Comparison of ENCODE assay signal across 12 cellular contexts in genomic region chr14:68563256-68564131, GRCh38.
DNase-seq lines count a peak whose midpoint lies in the region; ATAC-seq and TF ChIP-seq lines count a peak whose summit lies in the region.
"Had no signal": no experiment of that assay in that cellular context is flagged by ENCODE, and none has a peak within 500 bp of the region (broad histone marks: within the 10 kb centered on the region; RNA-seq: fewer than 3 reads in every experiment).

No MANE protein-coding gene starts in this region.

- TF ChIP-seq CTCF in adrenal gland (IDR thresholded peaks at IDR 0.05) = no peak
- no peak for TF ChIP-seq CTCF in psoas muscle (IDR thresholded peaks at IDR 0.05)
- no peak for TF ChIP-seq CTCF in BE2C (IDR thresholded peaks at IDR 0.05; ENCODE audit: low read depth, low read length)
- TF ChIP-seq CTCF in A673 (conservative IDR thresholded peaks at IDR 0.05; ENCODE audit: low read depth, low read length) = no peak

- no peak overlapping the region for H3K4me3 ChIP-seq in CD4-positive, CD25-positive, alpha-beta regulatory T cell (ENCODE audit: low read depth, low read length)
- H3K4me3 ChIP-seq in adrenal gland (no peak overlapping the region), right cardiac atrium (ENCODE audit: low read length) (no peak overlapping the region), psoas muscle (no peak overlapping the region), BE2C (ENCODE audit: low read depth, low read length) (no peak overlapping the region), A673 (ENCODE audit: low read depth, low read length, poor library complexity, severe bottlenecking) (no peak overlapping the region)

- no peaks in the 10 kb centered on the region for H3K27me3 Mint-ChIP-seq in CD4-positive, CD25-positive, alpha-beta regulatory T cell
- H3K27me3 Mint-ChIP-seq: CD4-positive, alpha-beta memory T cell; T-helper 17 cell had no signal

- peak overlapping the region in 2 of 3 donors; percentile 15 to 36 for H3K27ac Mint-ChIP-seq in CD4-positive, CD25-positive, alpha-beta regulatory T cell

- intact Hi-C loops in adrenal gland (cut with DNase I) = no loop called here
- intact Hi-C loops in right cardiac atrium (cut with DNase I) = no loop called here
- intact Hi-C loops in psoas muscle (cut with DNase I) = no loop called here
- intact Hi-C loops in A673 (cut with micrococcal nuclease; ENCODE audit: unreplicated experiment) = no loop called here

- 53 to 77% (median 67%) methylated on average over 21 of the region's 21 CpGs for WGBS in adrenal gland, 4 donors
- WGBS in right cardiac atrium = 58% methylated on average over 21 of the region's 21 CpGs
- WGBS in psoas muscle, 3 donors = 35 to 44% (median 37%) methylated on average over 21 of the region's 21 CpGs

- BruUV-seq in A673 (replicated peaks; lab: Mats Ljungman, UMichigan) = no TSS peak

- peaks cover 0 to 3% (median 0%) of the 10 kb centered on the region in 7 donors for H3K9me3 Mint-ChIP-seq in CD4-positive, CD25-positive, alpha-beta regulatory T cell

- H3K4me1 ChIP-seq in CD4-positive, CD25-positive, alpha-beta regulatory T cell (ENCODE audit: control insufficient read depth, insufficient read depth, low read length, poor library complexity, severe bottlenecking) = peaks cover 11% of the 10 kb centered on the region
- H3K4me1 ChIP-seq in adrenal gland (replicated peaks in 1 of 2) = peaks cover 11 to 42% of the 10 kb centered on the region in 2 donors
- peaks cover 14% of the 10 kb centered on the region for H3K4me1 ChIP-seq in right cardiac atrium (ENCODE audit: control insufficient read depth, insufficient read depth, low read length)
- peaks cover 25% of the 10 kb centered on the region for H3K4me1 ChIP-seq in psoas muscle
- no peaks in the 10 kb centered on the region for H3K4me1 ChIP-seq in BE2C
- H3K4me1 ChIP-seq in A673 (ENCODE audit: insufficient read depth, low read length, poor library complexity, severe bottlenecking) = no peaks in the 10 kb centered on the region

- no peak for ATAC-seq in CD4-positive, CD25-positive, alpha-beta regulatory T cell (ENCODE audit: low read depth in 2 of 2)
- ATAC-seq in right cardiac atrium = peak; percentile 71 to 86
- peak; percentile 40 to 79 (median 70) for ATAC-seq in psoas muscle
- ATAC-seq: T-helper 17 cell had no signal

- no peak for DNase-seq in CD4-positive, CD25-positive, alpha-beta regulatory T cell
- DNase-seq in adrenal gland (no peak), right cardiac atrium (peak; percentile 55 to 78 (median 74)), psoas muscle (no peak), GOT3 (lab: John Stamatoyannopoulos, UW) (no peak), BE2C (no peak), NCI-H446 (lab: John Stamatoyannopoulos, UW) (no peak), A673 (ENCODE audit: low spot score) (no peak)
- DNase-seq: anterior cingulate cortex; CD4-positive, alpha-beta memory T cell; NCI-H2081 treated with DMSO at 0.1 percent for 48 hours; T-helper 17 cell had no signal

- POLR2A ChIA-PET in A673 (lab: Charles Lee; ENCODE audit: low non-redundant PET) = no interaction called here

- CTCF ChIA-PET in A673 (lab: Charles Lee) = no interaction called here

- no peaks in the 10 kb centered on the region for H3K9me3 ChIP-seq in CD4-positive, CD25-positive, alpha-beta regulatory T cell (ENCODE audit: control insufficient read depth in 2 of 2, low read length in 2 of 2)
- H3K9me3 ChIP-seq in adrenal gland (replicated peaks in 1 of 3) (no peaks in the 10 kb centered on the region), right cardiac atrium (ENCODE audit: control insufficient read depth, low read length) (no peaks in the 10 kb centered on the region), psoas muscle (no peaks in the 10 kb centered on the region), BE2C (no peaks in the 10 kb centered on the region), A673 (ENCODE audit: low read depth, low read length, poor library complexity, severe bottlenecking) (no peaks in the 10 kb centered on the region)

- TF ChIP-seq POLR2A in adrenal gland (IDR thresholded peaks at IDR 0.05) = no peak

- H3K27me3 ChIP-seq in CD4-positive, CD25-positive, alpha-beta regulatory T cell (ENCODE audit: control insufficient read depth, insufficient read depth, low read length) = no peaks in the 10 kb centered on the region
- H3K27me3 ChIP-seq in adrenal gland (no peaks in the 10 kb centered on the region), right cardiac atrium (ENCODE audit: control insufficient read depth, insufficient read depth) (no peaks in the 10 kb centered on the region), psoas muscle (ENCODE audit: insufficient read depth in 3 of 3, low read length in 2 of 3) (no peaks in the 10 kb centered on the region), BE2C (no peaks in the 10 kb centered on the region), A673 (replicated peaks; ENCODE audit: insufficient read depth, low read depth, low read length, poor library complexity) (no peaks in the 10 kb centered on the region)

- H3K27ac ChIP-seq in CD4-positive, CD25-positive, alpha-beta regulatory T cell (ENCODE audit: insufficient read depth, low read length, poor library complexity, severe bottlenecking) = no peak overlapping the region
- H3K27ac ChIP-seq in adrenal gland (peak overlapping the region in 3 of 5 donors; percentile 27 to 81 (median 52)), right cardiac atrium (ENCODE audit: low read length) (peak overlapping the region; percentile 77), psoas muscle (peak overlapping the region; percentile 76), A673 (ENCODE audit: low read depth, low read length, poor library complexity, severe bottlenecking) (no peak overlapping the region)

- H3K4me1 Mint-ChIP-seq in CD4-positive, CD25-positive, alpha-beta regulatory T cell = peaks cover 0 to 35% (median 14%) of the 10 kb centered on the region in 4 donors

- H3K4me3 Mint-ChIP-seq in CD4-positive, CD25-positive, alpha-beta regulatory T cell = no peak overlapping the region
- H3K4me3 Mint-ChIP-seq: CD4-positive, alpha-beta memory T cell had no signal

- no peaks in the 10 kb centered on the region for H3K36me3 ChIP-seq in CD4-positive, CD25-positive, alpha-beta regulatory T cell (ENCODE audit: control insufficient read depth, insufficient read depth, low read length)
- no peaks in the 10 kb centered on the region for H3K36me3 ChIP-seq in adrenal gland (replicated peaks in 1 of 2)
- H3K36me3 ChIP-seq in psoas muscle (ENCODE audit: insufficient read depth in 1 of 2, low read depth in 1 of 2) = no peaks in the 10 kb centered on the region
- no peaks in the 10 kb centered on the region for H3K36me3 ChIP-seq in BE2C
- no peaks in the 10 kb centered on the region for H3K36me3 ChIP-seq in A673 (ENCODE audit: insufficient read depth, low read length, poor library complexity, severe bottlenecking)

- peaks cover 4% of the 10 kb centered on the region for H3K36me3 Mint-ChIP-seq in CD4-positive, CD25-positive, alpha-beta regulatory T cell

Comparison
In these comparisons a context has a peak if more than half of its experiments do, and no peak if none do; other contexts are left out.
1. ATAC-seq: peak in right cardiac atrium (2 of 2) and psoas muscle (4 of 4); none in CD4-positive, CD25-positive, alpha-beta regulatory T cell (0 of 2).
2. DNase-seq: peak in right cardiac atrium (3 of 3); none in CD4-positive, CD25-positive, alpha-beta regulatory T cell (0 of 3), adrenal gland (0 of 7), psoas muscle (0 of 2), GOT3 (single experiment), BE2C (single experiment), NCI-H446 (0 of 2) and A673 (single experiment).
3. H3K27ac ChIP-seq: peak in adrenal gland (3 of 5), right cardiac atrium (single experiment) and psoas muscle (single experiment); none in CD4-positive, CD25-positive, alpha-beta regulatory T cell (single experiment) and A673 (single experiment).